Comparison of ENCODE assay signal across 1 cellular context in genomic region chr2:169304689-169305088, GRCh38. TPM values are rescaled to one million over a fixed set of nuclear protein-coding genes. Genes with fewer than 3 reads are reported as not detected.
"Had no signal": no experiment of that assay in that cellular context is flagged by ENCODE, and none has a peak within 500 bp of the region (broad histone marks: within the 10 kb centered on the region; RNA-seq: fewer than 3 reads in every experiment).

No MANE protein-coding gene starts in this region.

RNA-seq across cellular contexts. Expression of gene LRP2, which starts 57.6 kb away (rescaled TPM):
- total RNA-seq: G401 had no signal
